In the genomic region with DNA sequence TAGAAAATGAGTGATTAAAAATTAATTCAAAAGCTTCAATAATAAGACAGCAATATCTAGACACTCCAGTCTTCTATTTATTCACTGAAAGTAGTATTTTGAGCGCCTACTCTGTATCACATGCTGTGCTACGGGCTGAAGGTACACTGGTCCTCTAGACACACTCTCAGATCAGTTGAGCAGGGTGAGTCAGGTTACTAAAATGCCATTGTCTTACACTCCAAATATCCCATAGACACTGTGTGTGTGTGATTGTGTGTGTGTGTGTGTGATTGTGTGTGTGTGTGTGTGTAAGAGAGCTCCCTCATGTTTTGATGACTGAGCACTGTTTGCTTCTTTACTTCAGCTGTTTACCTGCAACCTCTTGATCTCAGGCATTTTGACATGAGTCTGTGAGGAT, we compare ENCODE assay signal across 14 cellular contexts.
"Had no signal": no experiment of that assay in that cellular context is flagged by ENCODE, and none has a peak within 500 bp of the region (broad histone marks: within the 10 kb centered on the region; RNA-seq: fewer than 3 reads in every experiment).

No MANE protein-coding gene starts in this region.

- H3K4me1 ChIP-seq: breast epithelium, esophagus squamous epithelium had no signal

- H3K27ac ChIP-seq: breast epithelium, esophagus squamous epithelium, ovary, tibial artery had no signal

- ATAC-seq: activated CD4-positive, CD25-positive, alpha-beta regulatory T cell treated with anti-CD3 and anti-CD28 coated beads, Interleukin-2, amount 50 U/mL, for 24 hours; activated naive CD4-positive, alpha-beta T cell treated with anti-CD3 and anti-CD28 coated beads, Interleukin-2, amount 50 U/mL, for 72 hours; left ventricle myocardium superior had no signal

- DNase-seq: activated effector memory CD4-positive, alpha-beta T cell treated with Interleukin-2 at 50 U/mL for 16 hours; activated T-cell treated with anti-CD3 and anti-CD28 coated beads, Interleukin-2, amount 50 U/mL, for 24 hours; amniotic stem cell; esophagus squamous epithelium; left ventricle myocardium superior; ovary; retina; small intestine; tibial artery had no signal

- H3K27me3 ChIP-seq: breast epithelium, esophagus squamous epithelium, ovary, tibial artery had no signal

- H3K36me3 ChIP-seq: breast epithelium, esophagus squamous epithelium, ovary, tibial artery had no signal

- FAIRE-seq: frontal cortex, keratinocyte, small intestine had no signal

- H3K4me3 ChIP-seq: breast epithelium, esophagus squamous epithelium, ovary, tibial artery had no signal
